In the genomic region with DNA sequence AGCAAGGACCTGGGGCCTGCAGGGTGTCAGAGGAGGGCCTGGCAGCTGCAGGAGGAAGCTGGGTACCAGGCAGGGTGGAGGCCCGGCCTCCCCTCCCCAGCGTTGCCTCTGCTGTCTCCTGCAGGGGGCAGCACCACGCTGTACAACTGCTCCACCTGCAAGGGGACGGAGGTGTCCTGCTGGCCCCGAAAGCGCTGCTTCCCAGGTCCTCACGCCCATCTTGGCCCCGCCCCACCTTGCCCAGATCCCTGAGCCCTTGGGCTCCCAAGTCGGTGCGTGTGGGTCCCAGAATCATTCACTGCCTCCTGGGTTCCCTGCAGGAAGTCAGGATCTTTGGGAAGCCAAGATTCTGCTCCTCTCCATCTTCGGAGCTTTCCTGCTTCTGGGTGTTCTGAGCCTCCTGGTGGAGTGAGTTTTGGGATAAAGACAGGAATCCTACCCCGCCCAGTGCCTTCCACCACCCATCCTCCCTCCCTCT, we compare ENCODE assay signal across 1 cellular context.
TF ChIP-seq lines count a peak whose summit lies in the region.

No MANE protein-coding gene starts in this region.

TF ChIP-seq in GM12878, 131 proteins besides CTCF, POLR2A, EP300 and RAD21 (continued from another document):
- TF ChIP-seq, protein P1, sequence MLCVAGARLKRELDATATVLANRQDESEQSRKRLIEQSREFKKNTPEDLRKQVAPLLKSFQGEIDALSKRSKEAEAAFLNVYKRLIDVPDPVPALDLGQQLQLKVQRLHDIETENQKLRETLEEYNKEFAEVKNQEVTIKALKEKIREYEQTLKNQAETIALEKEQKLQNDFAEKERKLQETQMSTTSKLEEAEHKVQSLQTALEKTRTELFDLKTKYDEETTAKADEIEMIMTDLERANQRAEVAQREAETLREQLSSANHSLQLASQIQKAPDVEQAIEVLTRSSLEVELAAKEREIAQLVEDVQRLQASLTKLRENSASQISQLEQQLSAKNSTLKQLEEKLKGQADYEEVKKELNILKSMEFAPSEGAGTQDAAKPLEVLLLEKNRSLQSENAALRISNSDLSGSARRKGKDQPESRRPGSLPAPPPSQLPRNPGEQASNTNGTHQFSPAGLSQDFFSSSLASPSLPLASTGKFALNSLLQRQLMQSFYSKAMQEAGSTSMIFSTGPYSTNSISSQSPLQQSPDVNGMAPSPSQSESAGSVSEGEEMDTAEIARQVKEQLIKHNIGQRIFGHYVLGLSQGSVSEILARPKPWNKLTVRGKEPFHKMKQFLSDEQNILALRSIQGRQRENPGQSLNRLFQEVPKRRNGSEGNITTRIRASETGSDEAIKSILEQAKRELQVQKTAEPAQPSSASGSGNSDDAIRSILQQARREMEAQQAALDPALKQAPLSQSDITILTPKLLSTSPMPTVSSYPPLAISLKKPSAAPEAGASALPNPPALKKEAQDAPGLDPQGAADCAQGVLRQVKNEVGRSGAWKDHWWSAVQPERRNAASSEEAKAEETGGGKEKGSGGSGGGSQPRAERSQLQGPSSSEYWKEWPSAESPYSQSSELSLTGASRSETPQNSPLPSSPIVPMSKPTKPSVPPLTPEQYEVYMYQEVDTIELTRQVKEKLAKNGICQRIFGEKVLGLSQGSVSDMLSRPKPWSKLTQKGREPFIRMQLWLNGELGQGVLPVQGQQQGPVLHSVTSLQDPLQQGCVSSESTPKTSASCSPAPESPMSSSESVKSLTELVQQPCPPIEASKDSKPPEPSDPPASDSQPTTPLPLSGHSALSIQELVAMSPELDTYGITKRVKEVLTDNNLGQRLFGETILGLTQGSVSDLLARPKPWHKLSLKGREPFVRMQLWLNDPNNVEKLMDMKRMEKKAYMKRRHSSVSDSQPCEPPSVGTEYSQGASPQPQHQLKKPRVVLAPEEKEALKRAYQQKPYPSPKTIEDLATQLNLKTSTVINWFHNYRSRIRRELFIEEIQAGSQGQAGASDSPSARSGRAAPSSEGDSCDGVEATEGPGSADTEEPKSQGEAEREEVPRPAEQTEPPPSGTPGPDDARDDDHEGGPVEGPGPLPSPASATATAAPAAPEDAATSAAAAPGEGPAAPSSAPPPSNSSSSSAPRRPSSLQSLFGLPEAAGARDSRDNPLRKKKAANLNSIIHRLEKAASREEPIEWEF (IDR thresholded peaks at IDR 0.05; ENCODE audit: insufficient replicate concordance, low read depth, low read length), result no peak
- TF ChIP-seq RB1 (IDR thresholded peaks at IDR 0.05; ENCODE audit: borderline replicate concordance), result peak; percentile 54; the same call in 1 of the 2 replicates
- peak; percentile 98 for TF ChIP-seq SMARCA5 (IDR thresholded peaks at IDR 0.05)
- TF ChIP-seq EGR1 (IDR thresholded peaks at IDR 0.05; ENCODE audit: borderline replicate concordance in 1 of 2, low read depth in 2 of 2, low read length in 2 of 2), result no peak
- TF ChIP-seq RUNX3 (IDR thresholded peaks at IDR 0.05; ENCODE audit: low read length), result no peak
- TF ChIP-seq TCF12 (IDR thresholded peaks at IDR 0.05; ENCODE audit: low read depth, low read length), result peak; percentile 76
- peak; percentile 67 for TF ChIP-seq YY1 (IDR thresholded peaks at IDR 0.05; ENCODE audit: low read depth, low read length)
- TF ChIP-seq FOXK2 (IDR thresholded peaks at IDR 0.05), result no peak
- no peak for TF ChIP-seq FOXM1 (IDR thresholded peaks at IDR 0.05; ENCODE audit: low read depth, low read length)
- TF ChIP-seq PAX8 (IDR thresholded peaks at IDR 0.05), result no peak
- peak; percentile 68; the same call in 1 of the 2 replicates for TF ChIP-seq NBN (IDR thresholded peaks at IDR 0.05)
- peak; percentile 32; the same call in 1 of the 2 replicates for TF ChIP-seq NR2F1 (conservative IDR thresholded peaks at IDR 0.05)
- TF ChIP-seq SIN3A (IDR thresholded peaks at IDR 0.05; ENCODE audit: low read depth, low read length), result no peak
- TF ChIP-seq, protein P2, sequence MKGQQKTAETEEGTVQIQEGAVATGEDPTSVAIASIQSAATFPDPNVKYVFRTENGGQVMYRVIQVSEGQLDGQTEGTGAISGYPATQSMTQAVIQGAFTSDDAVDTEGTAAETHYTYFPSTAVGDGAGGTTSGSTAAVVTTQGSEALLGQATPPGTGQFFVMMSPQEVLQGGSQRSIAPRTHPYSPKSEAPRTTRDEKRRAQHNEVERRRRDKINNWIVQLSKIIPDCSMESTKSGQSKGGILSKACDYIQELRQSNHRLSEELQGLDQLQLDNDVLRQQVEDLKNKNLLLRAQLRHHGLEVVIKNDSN (IDR thresholded peaks at IDR 0.05; ENCODE audit: borderline replicate concordance, extremely low read length, insufficient read depth, low read depth, low read length), result no peak
- peak; percentile 49 for TF ChIP-seq IKZF1 (conservative IDR thresholded peaks at IDR 0.05)
- no peak for TF ChIP-seq STAT1 (conservative IDR thresholded peaks at IDR 0.05)
- TF ChIP-seq IKZF2 (IDR thresholded peaks at IDR 0.05), result peak in 1 of 2 experiments; percentile 26; a peak in 2 of 4 replicates
- no peak for TF ChIP-seq ZSCAN29 (IDR thresholded peaks at IDR 0.05)
- TF ChIP-seq MTA2 (IDR thresholded peaks at IDR 0.05; ENCODE audit: low read depth), result no peak
- TF ChIP-seq NFIC (IDR thresholded peaks at IDR 0.05; ENCODE audit: low read depth, low read length), result no peak
- TF ChIP-seq, protein P3, sequence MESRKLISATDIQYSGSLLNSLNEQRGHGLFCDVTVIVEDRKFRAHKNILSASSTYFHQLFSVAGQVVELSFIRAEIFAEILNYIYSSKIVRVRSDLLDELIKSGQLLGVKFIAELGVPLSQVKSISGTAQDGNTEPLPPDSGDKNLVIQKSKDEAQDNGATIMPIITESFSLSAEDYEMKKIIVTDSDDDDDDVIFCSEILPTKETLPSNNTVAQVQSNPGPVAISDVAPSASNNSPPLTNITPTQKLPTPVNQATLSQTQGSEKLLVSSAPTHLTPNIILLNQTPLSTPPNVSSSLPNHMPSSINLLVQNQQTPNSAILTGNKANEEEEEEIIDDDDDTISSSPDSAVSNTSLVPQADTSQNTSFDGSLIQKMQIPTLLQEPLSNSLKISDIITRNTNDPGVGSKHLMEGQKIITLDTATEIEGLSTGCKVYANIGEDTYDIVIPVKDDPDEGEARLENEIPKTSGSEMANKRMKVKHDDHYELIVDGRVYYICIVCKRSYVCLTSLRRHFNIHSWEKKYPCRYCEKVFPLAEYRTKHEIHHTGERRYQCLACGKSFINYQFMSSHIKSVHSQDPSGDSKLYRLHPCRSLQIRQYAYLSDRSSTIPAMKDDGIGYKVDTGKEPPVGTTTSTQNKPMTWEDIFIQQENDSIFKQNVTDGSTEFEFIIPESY (IDR thresholded peaks at IDR 0.05), result no peak
- no peak for TF ChIP-seq EED (IDR thresholded peaks at IDR 0.05; ENCODE audit: low read depth)
- no peak for TF ChIP-seq ESRRA (IDR thresholded peaks at IDR 0.05; ENCODE audit: low read length)
- peak; percentile 85 for TF ChIP-seq SMC3 (IDR thresholded peaks at IDR 0.05; ENCODE audit: borderline replicate concordance, low read length)
- TF ChIP-seq CREB1 (IDR thresholded peaks at IDR 0.05; ENCODE audit: low read depth), result no peak
- TF ChIP-seq TARDBP (IDR thresholded peaks at IDR 0.05; ENCODE audit: borderline replicate concordance), result no peak
- TF ChIP-seq ZNF24 (IDR thresholded peaks at IDR 0.05), result no peak
- TF ChIP-seq CHD2 (IDR thresholded peaks at IDR 0.05; ENCODE audit: borderline replicate concordance, low read depth, low read length), result no peak
- TF ChIP-seq RBBP5 (conservative IDR thresholded peaks at IDR 0.05), result no peak
- no peak for TF ChIP-seq SUZ12 (IDR thresholded peaks at IDR 0.05; ENCODE audit: unreplicated experiment)
